ENCODE assay signal across 13 cellular contexts in genomic region chr1:119737040-119737682, GRCh38. TPM values are rescaled to one million over a fixed set of nuclear protein-coding genes. Genes with fewer than 3 reads are reported as not detected.
DNase-seq lines count a peak whose midpoint lies in the region; ATAC-seq and TF ChIP-seq lines count a peak whose summit lies in the region.
"Had no signal": no experiment of that assay in that cellular context is flagged by ENCODE, and none has a peak within 500 bp of the region (broad histone marks: within the 10 kb centered on the region; RNA-seq: fewer than 3 reads in every experiment).

No MANE protein-coding gene starts in this region.

- no peaks in the 10 kb centered on the region for H3K4me1 ChIP-seq in cardiac muscle cell (ENCODE audit: low read depth)

- peak overlapping the region; percentile 41 for H3K27ac ChIP-seq in cardiac muscle cell

- ATAC-seq in HG03520 (IDR thresholded peaks at IDR 0.05; ENCODE audit: unreplicated experiment) (no peak), HG03095 (IDR thresholded peaks at IDR 0.05; ENCODE audit: unreplicated experiment) (no peak)
- ATAC-seq: GM12878, T-cell had no signal

- no peaks in the 10 kb centered on the region for H3K36me3 ChIP-seq in cardiac muscle cell

- no peak overlapping the region for H3K4me3 ChIP-seq in cardiac muscle cell
- H3K4me3 ChIP-seq: GM12878 had no signal

- DNase-seq in COLO829 (ENCODE audit: low spot score) = peak; percentile 79
- DNase-seq in SW480 (ENCODE audit: low spot score) = peak; percentile 83
- DNase-seq in cardiac muscle cell (ENCODE audit: low read depth in 1 of 2, low spot score in 1 of 2) = peak; percentile 32 to 86
- peak in 48 of 56 donors; percentile 15 to 79 (median 56) for DNase-seq in nucleus accumbens (lab: John Stamatoyannopoulos, UW)
- DNase-seq in activated T-cell treated with anti-CD3 and anti-CD28 coated beads for 4 hours = no peak
- DNase-seq in SHP77 treated with DMSO at 0.1 percent for 48 hours (lab: John Stamatoyannopoulos, UW) = no peak
- DNase-seq: CD4-positive, alpha-beta T cell; cortex of kidney; T-cell had no signal

- H3K9me3 ChIP-seq in cardiac muscle cell (ENCODE audit: low read depth) = no peaks in the 10 kb centered on the region

- TF ChIP-seq CTCF in cardiac muscle cell (IDR thresholded peaks at IDR 0.05; ENCODE audit: low read depth, low read length) = no peak

- no peaks in the 10 kb centered on the region for H3K27me3 ChIP-seq in cardiac muscle cell

RNA-seq across cellular contexts. Expression of gene PHGDH, which starts 25.4 kb away (rescaled TPM):
- 71.5 and 86.9 TPM in 2 replicates for total RNA-seq in cardiac muscle cell
- 89.8 and 124 TPM in 2 replicates for polyA plus RNA-seq in cardiac muscle cell

RNA-seq across cellular contexts. Expression of gene HMGCS2, which starts 31.5 kb away (rescaled TPM):
- not detected in 2 replicates for total RNA-seq in cardiac muscle cell
- 0.15 TPM in 1 of 2 replicates, not detected in the other for polyA plus RNA-seq in cardiac muscle cell
- total RNA-seq: CD4-positive, alpha-beta T cell; NCI-H460 had no signal
- polyA plus RNA-seq: GM12878 had no signal

Comparison
In these comparisons a context has a peak if more than half of its experiments do, and no peak if none do; other contexts are left out.
1. DNase-seq: peak in COLO829 (single experiment), SW480 (single experiment), cardiac muscle cell (2 of 2) and nucleus accumbens (48 of 56); none in activated T-cell treated with anti-CD3 and anti-CD28 coated beads for 4 hours (single experiment) and SHP77 treated with DMSO at 0.1 percent for 48 hours (single experiment).